In the genomic region with DNA sequence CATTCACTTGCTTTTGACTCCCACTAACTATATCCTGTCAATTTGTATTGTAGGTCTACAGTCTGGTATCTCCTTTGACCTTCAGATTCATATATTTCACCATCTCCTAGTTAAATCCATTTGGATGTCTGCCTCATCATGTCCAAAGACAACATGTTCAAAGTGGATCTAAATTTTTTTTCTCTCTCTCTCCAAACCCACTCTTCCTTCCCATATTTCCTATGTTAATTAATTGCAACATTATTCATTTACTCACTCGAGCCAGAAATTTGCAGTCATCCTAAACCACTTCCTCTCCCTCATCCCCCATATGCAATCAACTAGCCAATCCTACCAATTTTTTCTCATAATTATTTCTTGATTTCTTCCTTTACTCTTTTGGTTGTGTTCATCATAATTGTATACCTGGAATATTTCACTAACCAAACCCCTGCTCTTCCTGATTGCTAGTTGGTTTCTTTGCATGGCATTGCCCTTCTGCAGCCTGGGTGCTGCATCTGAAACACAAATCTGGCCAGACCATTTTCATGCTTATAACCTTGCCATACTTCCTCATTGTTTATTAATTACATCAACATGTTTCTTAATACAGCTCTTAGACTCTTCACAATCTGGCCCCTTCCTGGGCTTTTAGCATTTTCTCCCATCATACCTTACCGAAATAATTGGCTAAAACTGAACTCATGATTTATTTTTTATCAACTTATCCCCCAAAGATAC, we compare ENCODE assay signal across 20 cellular contexts.
DNase-seq lines count a peak whose midpoint lies in the region; ATAC-seq and TF ChIP-seq lines count a peak whose summit lies in the region.
"Had no signal": no experiment of that assay in that cellular context is flagged by ENCODE, and none has a peak within 500 bp of the region (broad histone marks: within the 10 kb centered on the region; RNA-seq: fewer than 3 reads in every experiment).

No MANE protein-coding gene starts in this region.

- no peak for TF ChIP-seq CTCF in epithelial cell of esophagus (IDR thresholded peaks at IDR 0.05; ENCODE audit: insufficient read depth, low read depth, low read length, missing control alignments)

- H3K4me3 ChIP-seq in epithelial cell of esophagus (ENCODE audit: low read length): no peak overlapping the region
- H3K4me3 ChIP-seq: A549, GM23338, HAP-1 had no signal

- intact Hi-C loops in sciatic nerve (cut with DNase I): no loop called here

- DNase-seq in EH (ENCODE audit: low read depth) (peak; percentile 1), MV-4-11 (lab: John Stamatoyannopoulos, UW) (peak; percentile 26), epithelial cell of esophagus (ENCODE audit: low read depth) (peak; percentile 46), renal cortical epithelial cell (ENCODE audit: low read depth) (peak; percentile 7), foreskin melanocyte (no peak), cerebellar cortex (ENCODE audit: low spot score) (no peak), sciatic nerve (ENCODE audit: low spot score) (no peak)
- DNase-seq: KBM-7, MM.1S, NCI-H1105 treated with DMSO at 0.1 percent for 48 hours, NCI-H1694, NCI-H2081, NCI-H2171, NCI-H345, NCI-H524 treated with DMSO at 0.1 percent for 48 hours, NCI-H82 had no signal

- ATAC-seq in sciatic nerve: no peak
- ATAC-seq: A549, GM23338, Right ventricle myocardium inferior had no signal

Comparison
In these comparisons a context has a peak if more than half of its experiments do, and no peak if none do; other contexts are left out.
1. DNase-seq: peak in EH (single experiment), MV-4-11 (single experiment), epithelial cell of esophagus (single experiment) and renal cortical epithelial cell (single experiment); none in foreskin melanocyte (single experiment), cerebellar cortex (single experiment) and sciatic nerve (single experiment).